24 cellular contexts compared by ENCODE assay signal in the genomic region with DNA sequence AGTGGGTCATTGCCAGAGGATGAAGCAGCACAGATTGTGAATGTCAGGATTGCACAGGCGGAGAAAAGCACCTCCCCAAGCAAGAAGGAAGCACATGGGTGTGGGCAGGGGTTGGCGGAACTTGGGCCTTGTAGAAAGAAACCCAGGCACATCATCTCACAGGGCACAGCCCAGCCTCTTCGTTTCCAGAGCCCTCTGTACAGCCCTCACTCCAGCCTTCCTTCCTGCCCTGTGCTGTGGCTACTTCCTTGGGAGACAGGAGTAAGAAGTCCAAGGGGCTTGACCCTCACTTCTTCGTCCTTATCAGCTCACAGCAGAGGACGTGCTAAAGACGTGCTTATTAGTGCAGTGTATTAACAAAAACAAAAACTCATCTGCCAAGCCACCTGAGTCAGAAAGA.
DNase-seq lines count a peak whose midpoint lies in the region; ATAC-seq, FAIRE-seq and TF ChIP-seq lines count a peak whose summit lies in the region.
"Had no signal": no experiment of that assay in that cellular context is flagged by ENCODE, and none has a peak within 500 bp of the region (broad histone marks: within the 10 kb centered on the region; RNA-seq: fewer than 3 reads in every experiment).

No MANE protein-coding gene starts in this region.

- no peaks in the 10 kb centered on the region for H3K79me1 ChIP-seq in H1 (ENCODE audit: low read depth, low read length)

- intact Hi-C loops in left ventricle myocardium superior (cut with micrococcal nuclease) (no loop called here), left ventricle myocardium inferior (cut with micrococcal nuclease) (no loop called here)

- H3K23ac ChIP-seq in H1 (ENCODE audit: insufficient read length): no peak overlapping the region

- TF ChIP-seq CTCF in left ventricle myocardium inferior (IDR thresholded peaks at IDR 0.05; ENCODE audit: borderline replicate concordance) (no peak), H1 (IDR thresholded peaks at IDR 0.05; ENCODE audit: control extremely low read depth in 1 of 3, insufficient read depth in 1 of 3, low read depth in 1 of 3, low read length in 3 of 3) (no peak), nephron (IDR thresholded peaks at IDR 0.05; ENCODE audit: unreplicated experiment in 3 of 3) (no peak)

- H2BK5ac ChIP-seq in H1 (ENCODE audit: low read depth, low read length): no peak overlapping the region

- H3K4me2 ChIP-seq in H1 (ENCODE audit: insufficient read depth in 1 of 2, low read depth in 2 of 2, low read length in 2 of 2): no peak overlapping the region
- H3K4me2 ChIP-seq: A549; BLaER1 treated with 17β-estradiol and CSF1 and Interleukin-3, amounts not matched to agents 10 nM and 100 nM had no signal

- no peak for TF ChIP-seq EP300 in H1 (IDR thresholded peaks at IDR 0.05; ENCODE audit: borderline replicate concordance in 1 of 2, low read depth in 2 of 2, low read length in 2 of 2)

- no peaks in the 10 kb centered on the region for H3K36me3 ChIP-seq in left ventricle myocardium inferior
- H3K36me3 ChIP-seq in H1 (ENCODE audit: control insufficient read depth in 2 of 4, insufficient read depth in 4 of 4, low read length in 3 of 4): no peaks in the 10 kb centered on the region
- H3K36me3 ChIP-seq: BE2C; BLaER1 treated with 17β-estradiol and CSF1 and Interleukin-3, amounts not matched to agents 10 nM and 100 nM had no signal

- no peak overlapping the region for H2BK120ac ChIP-seq in H1 (replicated peaks; ENCODE audit: low read depth, low read length)

- no peak overlapping the region for H3K4ac ChIP-seq in H1 (replicated peaks; ENCODE audit: insufficient read length, low read depth, low read length)

- H3K27me3 ChIP-seq in left ventricle myocardium inferior (ENCODE audit: low read depth) (no peaks in the 10 kb centered on the region), H1 (replicated peaks in 1 of 4; ENCODE audit: control insufficient read depth in 3 of 4, extremely low read depth in 1 of 4, insufficient read depth in 3 of 4, low read length in 3 of 4) (no peaks in the 10 kb centered on the region)
- H3K27me3 ChIP-seq: BE2C; BLaER1 treated with 17β-estradiol and CSF1 and Interleukin-3, amounts not matched to agents 10 nM and 100 nM had no signal

- no peak overlapping the region for H3K18ac ChIP-seq in H1 (ENCODE audit: extremely low read depth, low read length)

- no peaks in the 10 kb centered on the region for H3K79me2 ChIP-seq in H1 (ENCODE audit: control insufficient read depth in 1 of 2, insufficient read depth in 2 of 2, low read length in 2 of 2)

- H3K36me3 Mint-ChIP-seq in nephron (ENCODE audit: low read depth): no peaks in the 10 kb centered on the region
- H3K36me3 Mint-ChIP-seq: CD4-positive, alpha-beta memory T cell had no signal

- H4K91ac ChIP-seq in H1 (replicated peaks; ENCODE audit: insufficient read length, low read length): no peak overlapping the region

- no peak overlapping the region for H3K4me3 Mint-ChIP-seq in nephron
- H3K4me3 Mint-ChIP-seq: CD4-positive, alpha-beta memory T cell had no signal

- peaks cover 20% of the 10 kb centered on the region for H3K4me1 ChIP-seq in left ventricle myocardium inferior
- no peaks in the 10 kb centered on the region; a peak in 1 of 7 replicates for H3K4me1 ChIP-seq in H1 (replicated peaks in 1 of 4; ENCODE audit: control insufficient read depth in 3 of 4, insufficient read depth in 4 of 4, low read length in 3 of 4)
- H3K4me1 ChIP-seq: A549; BE2C; BLaER1 treated with 17β-estradiol and CSF1 and Interleukin-3, amounts not matched to agents 10 nM and 100 nM had no signal

- no peak overlapping the region for H2AFZ ChIP-seq in H1 (ENCODE audit: low read length)

- H3K23me2 ChIP-seq in H1 (ENCODE audit: low read depth, low read length): no peaks in the 10 kb centered on the region

- H3K56ac ChIP-seq in H1 (replicated peaks; ENCODE audit: insufficient read length, low read depth, low read length): no peak overlapping the region

- H3K9ac ChIP-seq in H1 (replicated peaks in 1 of 4; ENCODE audit: extremely low read depth in 1 of 4, low read depth in 3 of 4, low read length in 3 of 4): no peak overlapping the region
- H3K9ac ChIP-seq: BLaER1 treated with 17β-estradiol and CSF1 and Interleukin-3, amounts not matched to agents 10 nM and 100 nM had no signal

- 53% methylated on average over 6 of the region's 6 CpGs; no CpG with 5 or more reads in 1 of the 2 experiments for WGBS in H1 (ENCODE audit: extremely low coverage in 1 of 2, insufficient coverage in 1 of 2, insufficient read length in 1 of 2, insufficient replicate concordance in 2 of 2, low coverage in 1 of 2, low lambda C conversion rate in 2 of 2, missing lambda C conversion rate in 1 of 2), 2 experiments

- H2BK12ac ChIP-seq in H1 (ENCODE audit: low read depth, low read length): no peak overlapping the region

- H3K27me3 Mint-ChIP-seq in nephron (ENCODE audit: low read depth): no peaks in the 10 kb centered on the region
- H3K27me3 Mint-ChIP-seq: CD4-positive, alpha-beta memory T cell had no signal

- H2BK15ac ChIP-seq in H1 (ENCODE audit: low read length): 0 out of 2 replicates have a peak overlapping the region, but pooled peaks have one; percentile 8

- no peak for TF ChIP-seq POLR2A in H1 (IDR thresholded peaks at IDR 0.05; ENCODE audit: control extremely low read depth in 1 of 2, low read depth in 2 of 2, low read length in 2 of 2)

- H2AK5ac ChIP-seq in H1 (ENCODE audit: low read depth, low read length): no peak overlapping the region

- H3K4me1 Mint-ChIP-seq in nephron: peaks cover 43% of the 10 kb centered on the region
- H3K4me1 Mint-ChIP-seq: CD4-positive, alpha-beta memory T cell had no signal

- H3K9me3 ChIP-seq in left ventricle myocardium inferior (replicated peaks) (no peaks in the 10 kb centered on the region), H1 (ENCODE audit: insufficient read depth in 2 of 2, low read depth in 1 of 2, low read length in 1 of 2) (no peaks in the 10 kb centered on the region)
- H3K9me3 ChIP-seq: A549; BE2C; BLaER1 treated with 17β-estradiol and CSF1 and Interleukin-3, amounts not matched to agents 10 nM and 100 nM had no signal

- TF ChIP-seq RAD21 in H1 (IDR thresholded peaks at IDR 0.05 in 1 of 2, conservative IDR thresholded peaks at IDR 0.05 in 1 of 2; ENCODE audit: low read depth in 2 of 2, low read length in 2 of 2): no peak

- CTCF ChIA-PET in H1 (lab: Charles Lee; ENCODE audit: partially characterized antibody): interaction anchor here (2.2 kb wide), 1 partner anchor 37 kb away, joined by 8 read pairs; no protein-coding TSS in a partner anchor

- peak overlapping the region; percentile 87 to 95 (median 94) for H3K27ac Mint-ChIP-seq in nephron
- H3K27ac Mint-ChIP-seq: CD4-positive, alpha-beta memory T cell had no signal

- H3K27ac ChIP-seq in left ventricle myocardium inferior (replicated peaks): no peak overlapping the region
- H3K27ac ChIP-seq in H1 (ENCODE audit: low read depth, low read length): no peak overlapping the region
- H3K27ac ChIP-seq: A549; BLaER1 treated with 17β-estradiol and CSF1 and Interleukin-3, amounts not matched to agents 10 nM and 100 nM had no signal

- no peak overlapping the region for H2BK20ac ChIP-seq in H1 (ENCODE audit: low read length)

- no peak overlapping the region for H3K4me3 ChIP-seq in left ventricle myocardium inferior
- H3K4me3 ChIP-seq in H1 (ENCODE audit: extremely low read depth in 1 of 4, insufficient read depth in 2 of 4, low read depth in 3 of 4, low read length in 4 of 4): no peak overlapping the region
- H3K4me3 ChIP-seq: A549; BLaER1 treated with 17β-estradiol and CSF1 and Interleukin-3, amounts not matched to agents 10 nM and 100 nM had no signal

- POLR2A ChIA-PET in H1 (lab: Charles Lee; ENCODE audit: partially characterized antibody): no interaction called here

- peak; percentile 35 for ATAC-seq in left ventricle myocardium superior
- ATAC-seq in left lobe of liver: peak; percentile 53
- no peak for ATAC-seq in GM18502 (IDR thresholded peaks at IDR 0.05; ENCODE audit: poor library complexity, unreplicated experiment)
- ATAC-seq in HG03280 (IDR thresholded peaks at IDR 0.05; ENCODE audit: unreplicated experiment): no peak

- no peak overlapping the region for H4K8ac ChIP-seq in H1 (ENCODE audit: extremely low read depth, insufficient read depth, low read length)

- no peaks in the 10 kb centered on the region for H3K9me3 Mint-ChIP-seq in nephron
- H3K9me3 Mint-ChIP-seq: CD4-positive, alpha-beta memory T cell had no signal

- DNase-seq in left ventricle myocardium superior: no peak
- DNase-seq in left ventricle myocardium inferior: no peak
- no peak for DNase-seq in H1 (ENCODE audit: low read depth in 1 of 2, low spot score in 2 of 2)
- DNase-seq in left lobe of liver (ENCODE audit: low spot score): no peak
- DNase-seq in KG1 (lab: John Stamatoyannopoulos, UW): no peak
- DNase-seq: 8988T; ACHN; AML-193; BE2C; Calu3; CD4-positive, alpha-beta memory T cell; COR-L47; DMS53; DMS79 treated with DMSO at 0.1 percent for 48 hours; GF-D8; GOT3; H7; HCEC 1CT had no signal

- no peak overlapping the region for H4K5ac ChIP-seq in H1 (ENCODE audit: insufficient read length, low read depth, low read length)

- FAIRE-seq in H1 (lab: Jason Lieb, UNC): no peak
- FAIRE-seq: A549, GM12891 had no signal

- H3K14ac ChIP-seq in H1 (ENCODE audit: insufficient read length): no peak overlapping the region

- H4K20me1 ChIP-seq in H1 (replicated peaks in 1 of 2; ENCODE audit: control insufficient read depth in 1 of 2, insufficient read depth in 2 of 2, low read length in 2 of 2): no peaks in the 10 kb centered on the region
- H4K20me1 ChIP-seq: BLaER1 treated with 17β-estradiol and CSF1 and Interleukin-3, amounts not matched to agents 10 nM and 100 nM had no signal

TF ChIP-seq in H1, 55 proteins besides CTCF, POLR2A, EP300 and RAD21:
- TF ChIP-seq SRF (IDR thresholded peaks at IDR 0.05; ENCODE audit: low read depth, low read length): no peak
- TF ChIP-seq, protein P1, sequence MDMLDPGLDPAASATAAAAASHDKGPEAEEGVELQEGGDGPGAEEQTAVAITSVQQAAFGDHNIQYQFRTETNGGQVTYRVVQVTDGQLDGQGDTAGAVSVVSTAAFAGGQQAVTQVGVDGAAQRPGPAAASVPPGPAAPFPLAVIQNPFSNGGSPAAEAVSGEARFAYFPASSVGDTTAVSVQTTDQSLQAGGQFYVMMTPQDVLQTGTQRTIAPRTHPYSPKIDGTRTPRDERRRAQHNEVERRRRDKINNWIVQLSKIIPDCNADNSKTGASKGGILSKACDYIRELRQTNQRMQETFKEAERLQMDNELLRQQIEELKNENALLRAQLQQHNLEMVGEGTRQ (IDR thresholded peaks at IDR 0.05; ENCODE audit: low read length): no peak
- TF ChIP-seq TAF7 (optimal IDR thresholded peaks at IDR 0.05; ENCODE audit: borderline replicate concordance, low read depth, low read length): no peak

Comparison
In these comparisons a context has a peak if more than half of its experiments do, and no peak if none do; other contexts are left out.
1. ATAC-seq: peak in left ventricle myocardium superior (single experiment) and left lobe of liver (single experiment); none in GM18502 (single experiment) and HG03280 (single experiment).